Comparison of ENCODE assay signal across 11 cellular contexts in genomic region chr1:9078035-9078948, GRCh38. TPM values are rescaled to one million over a fixed set of nuclear protein-coding genes. Genes with fewer than 3 reads are reported as not detected.
DNase-seq lines count a peak whose midpoint lies in the region; ATAC-seq, FAIRE-seq and TF ChIP-seq lines count a peak whose summit lies in the region.
"Had no signal": no experiment of that assay in that cellular context is flagged by ENCODE, and none has a peak within 500 bp of the region (broad histone marks: within the 10 kb centered on the region; RNA-seq: fewer than 3 reads in every experiment).

No MANE protein-coding gene starts in this region.

- TF ChIP-seq POLR2A in HepG2 (IDR thresholded peaks at IDR 0.05; ENCODE audit: insufficient read depth in 1 of 2, low read depth in 2 of 2, low read length in 2 of 2): no peak

- no peak for FAIRE-seq in HepG2 (lab: Jason Lieb, UNC)

- H3K27me3 ChIP-seq in osteoblast (ENCODE audit: insufficient read depth, low read length) (no peaks in the 10 kb centered on the region), HepG2 (ENCODE audit: control insufficient read depth in 1 of 2, insufficient read depth in 2 of 2, low read length in 2 of 2) (peaks cover 0 to 36% of the 10 kb centered on the region in 2 experiments; a peak in 3 of 5 replicates)
- H3K27me3 ChIP-seq in CD4-positive, alpha-beta memory T cell (ENCODE audit: insufficient read depth, low read length): no peaks in the 10 kb centered on the region

- no peaks in the 10 kb centered on the region for H3K9me3 Mint-ChIP-seq in activated naive CD8-positive, alpha-beta T cell treated with anti-CD3 and anti-CD28 coated beads for 36 hours
- H3K9me3 Mint-ChIP-seq in CD4-positive, alpha-beta memory T cell: no peaks in the 10 kb centered on the region

- POLR2A ChIA-PET in CD4-positive, alpha-beta memory T cell (lab: Charles Lee; ENCODE audit: partially characterized antibody): no interaction called here
- POLR2A ChIA-PET in HepG2 (lab: Yijun Ruan, JAX): no interaction called here

- H3K79me2 ChIP-seq in osteoblast (ENCODE audit: insufficient read depth, low read length) (no peaks in the 10 kb centered on the region), HepG2 (ENCODE audit: insufficient read depth, low read length) (no peaks in the 10 kb centered on the region)

- H3K4me1 Mint-ChIP-seq in activated naive CD8-positive, alpha-beta T cell treated with anti-CD3 and anti-CD28 coated beads for 36 hours: peaks cover 37% of the 10 kb centered on the region
- peaks cover 13 to 23% (median 17%) of the 10 kb centered on the region in 4 donors for H3K4me1 Mint-ChIP-seq in CD4-positive, alpha-beta memory T cell

- H3K4me2 ChIP-seq in osteoblast (ENCODE audit: insufficient read depth, low read length) (peak overlapping the region; percentile 30), HepG2 (ENCODE audit: low read depth, low read length) (no peak overlapping the region)
- H3K4me2 ChIP-seq: PC-9 had no signal

- DNase-seq in activated naive CD8-positive, alpha-beta T cell treated with anti-CD3 and anti-CD28 coated beads for 36 hours: peak; percentile 33
- DNase-seq in osteoblast (ENCODE audit: insufficient read length, low spot score, missing footprints) (no peak), NCI-H2196 treated with DMSO at 0.1 percent for 48 hours (lab: John Stamatoyannopoulos, UW; ENCODE audit: unreplicated experiment) (no peak), HepG2 (ENCODE audit: low spot score) (no peak), superior temporal gyrus (ENCODE audit: extremely low spot score) (no peak)
- DNase-seq in CD4-positive, alpha-beta memory T cell: no peak

- intact Hi-C loops in CD4-positive, alpha-beta memory T cell (cut with micrococcal nuclease): no loop called here
- intact Hi-C loops in HepG2 (cut with micrococcal nuclease; ENCODE audit: unreplicated experiment): no loop called here

- H3K27ac Mint-ChIP-seq in activated naive CD8-positive, alpha-beta T cell treated with anti-CD3 and anti-CD28 coated beads for 36 hours: no peak overlapping the region
- no peak overlapping the region for H3K27ac Mint-ChIP-seq in CD4-positive, alpha-beta memory T cell
- H3K27ac Mint-ChIP-seq: activated naive CD8-positive, alpha-beta T cell had no signal

- no peak overlapping the region for H3K4me3 ChIP-seq in osteoblast (ENCODE audit: insufficient read depth, low read length)
- H3K4me3 ChIP-seq in CD4-positive, alpha-beta memory T cell (ENCODE audit: low read length in 2 of 2): no peak overlapping the region
- H3K4me3 ChIP-seq in HepG2 (replicated peaks in 1 of 3; ENCODE audit: insufficient read depth in 1 of 3, low read depth in 2 of 3, low read length in 3 of 3): no peak overlapping the region
- H3K4me3 ChIP-seq: PC-9 had no signal

- WGBS in HepG2 (ENCODE audit: low lambda C conversion rate): 43% methylated on average over 11 of the region's 11 CpGs

- no peaks in the 10 kb centered on the region for H4K20me1 ChIP-seq in osteoblast (ENCODE audit: insufficient read depth, low read length)
- no peaks in the 10 kb centered on the region for H4K20me1 ChIP-seq in HepG2 (ENCODE audit: insufficient read depth, low read length)

- H2AFZ ChIP-seq in osteoblast (ENCODE audit: low read length) (no peak overlapping the region), HepG2 (ENCODE audit: low read length) (no peak overlapping the region)
- H2AFZ ChIP-seq: PC-9 had no signal

- in situ Hi-C loops in HepG2 (cut with HindIII; ENCODE audit: extremely low pct_ligation_motif_present, low pct_unique_long_range_greater_than_20kb): no loop called here

- H3K4me1 ChIP-seq in osteoblast (ENCODE audit: insufficient read depth, low read length) (peaks cover 15% of the 10 kb centered on the region), HepG2 (ENCODE audit: insufficient read depth, low read length) (peaks cover 25% of the 10 kb centered on the region)
- peaks cover 15% of the 10 kb centered on the region for H3K4me1 ChIP-seq in CD4-positive, alpha-beta memory T cell (ENCODE audit: insufficient read depth, low read length)

- H3K27me3 Mint-ChIP-seq in activated naive CD8-positive, alpha-beta T cell treated with anti-CD3 and anti-CD28 coated beads for 36 hours: peaks cover 38% of the 10 kb centered on the region
- peaks cover 11 to 16% of the 10 kb centered on the region in 2 donors for H3K27me3 Mint-ChIP-seq in CD4-positive, alpha-beta memory T cell

- TF ChIP-seq EP300 in HepG2 (IDR thresholded peaks at IDR 0.05; ENCODE audit: low read depth in 2 of 2, low read length in 2 of 2) (no peak), HepG2 (CRISPR knock-in tag; IDR thresholded peaks at IDR 0.05; ENCODE audit: borderline replicate concordance) (no peak)

- H3K27ac ChIP-seq in osteoblast (ENCODE audit: low read depth, low read length): no peak overlapping the region
- H3K27ac ChIP-seq in CD4-positive, alpha-beta memory T cell (ENCODE audit: low read depth, low read length): no peak overlapping the region
- no peak overlapping the region for H3K27ac ChIP-seq in HepG2 (ENCODE audit: extremely low read length, insufficient read depth, low read length)
- H3K27ac ChIP-seq: PC-9 had no signal

- BruUV-seq in HepG2 (replicated peaks; lab: Mats Ljungman, UMichigan): no TSS peak

- CTCF ChIA-PET in CD4-positive, alpha-beta memory T cell (lab: Charles Lee; ENCODE audit: partially characterized antibody): no interaction called here
- CTCF ChIA-PET in HepG2 (lab: Yijun Ruan, JAX; ENCODE audit: low intra/inter-chr PET ratio, low total read pairs): no interaction called here

- ATAC-seq in GM19025 (IDR thresholded peaks at IDR 0.05; ENCODE audit: low read depth, unreplicated experiment) (peak; percentile 49), HG03280 (IDR thresholded peaks at IDR 0.05; ENCODE audit: unreplicated experiment) (peak; percentile 36), HepG2 (no peak)

- H3K9me3 ChIP-seq in osteoblast (ENCODE audit: low read depth, low read length) (no peaks in the 10 kb centered on the region), HepG2 (ENCODE audit: low read length) (no peaks in the 10 kb centered on the region)
- no peaks in the 10 kb centered on the region for H3K9me3 ChIP-seq in CD4-positive, alpha-beta memory T cell (ENCODE audit: control insufficient read depth in 1 of 2, low read length in 2 of 2)

- H3K36me3 Mint-ChIP-seq in activated naive CD8-positive, alpha-beta T cell treated with anti-CD3 and anti-CD28 coated beads for 36 hours: no peaks in the 10 kb centered on the region
- H3K36me3 Mint-ChIP-seq in CD4-positive, alpha-beta memory T cell: no peaks in the 10 kb centered on the region
- H3K36me3 Mint-ChIP-seq: activated naive CD8-positive, alpha-beta T cell had no signal

- H3K36me3 ChIP-seq in osteoblast (ENCODE audit: insufficient read depth, low read length) (no peaks in the 10 kb centered on the region), HepG2 (replicated peaks in 1 of 2; ENCODE audit: control insufficient read depth in 1 of 2, insufficient read depth in 2 of 2, low read length in 2 of 2) (no peaks in the 10 kb centered on the region)
- no peaks in the 10 kb centered on the region for H3K36me3 ChIP-seq in CD4-positive, alpha-beta memory T cell (ENCODE audit: insufficient read depth, low read length)

- H3K4me3 Mint-ChIP-seq in activated naive CD8-positive, alpha-beta T cell treated with anti-CD3 and anti-CD28 coated beads for 36 hours: no peak overlapping the region
- no peak overlapping the region for H3K4me3 Mint-ChIP-seq in CD4-positive, alpha-beta memory T cell
- H3K4me3 Mint-ChIP-seq: activated naive CD8-positive, alpha-beta T cell had no signal

- no peak for TF ChIP-seq CTCF in osteoblast (IDR thresholded peaks at IDR 0.05; ENCODE audit: extremely low read depth, low read depth, low read length)
- no peak for TF ChIP-seq CTCF in HepG2 (CRISPR knock-in tag; IDR thresholded peaks at IDR 0.05)

- H3K9ac ChIP-seq in HepG2 (ENCODE audit: insufficient read depth, low read depth, low read length): no peak overlapping the region

- no peak for TF ChIP-seq RAD21 in HepG2 (CRISPR knock-in tag; IDR thresholded peaks at IDR 0.05)

RNA-seq across cellular contexts. Expression of gene SLC2A5, which starts 8.9 kb away (rescaled TPM):
- under 1 TPM in 1 of 2 experiments, not detected in 1; 0.08 TPM for total RNA-seq in activated naive CD8-positive, alpha-beta T cell treated with anti-CD3 and anti-CD28 coated beads for 36 hours
- total RNA-seq in osteoblast (11.2 and 22.4 TPM in 2 replicates), HepG2 (2016; rRNA removed; fragmentation: Illumina TruSeq; extraction: Trizol) (0.04 TPM in 1 of 2 replicates, not detected in the other)
- under 1 TPM in 1 of 2 experiments, not detected in 1; 0.23 TPM for total RNA-seq in CD4-positive, alpha-beta memory T cell
- polyA plus RNA-seq in CD4-positive, alpha-beta memory T cell: not detected
- not detected in 2 replicates for total RNA-seq in HepG2 (2016; cell fraction: cytosol; rRNA removed; fragmentation: Illumina TruSeq; extraction: Trizol; ENCODE audit: low read depth)
- total RNA-seq in HepG2 (2016; cell fraction: insoluble cytoplasmic fraction; rRNA removed; fragmentation: Illumina TruSeq; extraction: Trizol): not detected in 2 replicates
- total RNA-seq in HepG2 (2016; cell fraction: membrane; rRNA removed; fragmentation: Illumina TruSeq; extraction: Trizol): not detected in 2 replicates
- not detected in 2 replicates for total RNA-seq in HepG2 (2016; cell fraction: nucleus; rRNA removed; fragmentation: Illumina TruSeq; extraction: Trizol)
- 0.54 and 0.80 TPM in 2 replicates for polyA plus RNA-seq in HepG2 (2011; rRNA removed)
- 0.27 and 0.46 TPM in 2 replicates for polyA plus RNA-seq in HepG2 (2011; cell fraction: cytosol; rRNA removed)
- 2.7 and 3.8 TPM in 2 replicates for polyA plus RNA-seq in HepG2 (2011; cell fraction: nucleus; rRNA removed)
- polyA plus RNA-seq in HepG2 (2012): 0.16 and 0.68 TPM in 2 replicates
- polyA plus RNA-seq in HepG2 (2016; cell fraction: cytosol; fragmentation: Illumina TruSeq; extraction: Trizol; ENCODE audit: low read depth): not detected in 2 replicates
- polyA plus RNA-seq in HepG2 (2016; cell fraction: insoluble cytoplasmic fraction; fragmentation: Illumina TruSeq; extraction: Trizol; ENCODE audit: low read depth): not detected in 2 replicates
- polyA plus RNA-seq in HepG2 (2016; cell fraction: membrane; fragmentation: Illumina TruSeq; extraction: Trizol; ENCODE audit: low read depth): not detected in 2 replicates
- not detected in 2 replicates for polyA plus RNA-seq in HepG2 (2016; cell fraction: nucleus; fragmentation: Illumina TruSeq; extraction: Trizol; ENCODE audit: insufficient read depth, low read depth)
- polyA minus RNA-seq in HepG2 (2011; rRNA and poly(A)+ RNA removed; ENCODE audit: low replicate concordance): 0.24 TPM in 1 of 2 replicates, not detected in the other
- 0.99 TPM in 1 of 2 replicates, not detected in the other for polyA minus RNA-seq in HepG2 (2011; cell fraction: cytosol; rRNA and poly(A)+ RNA removed)
- polyA minus RNA-seq in HepG2 (2011; cell fraction: nucleus; rRNA and poly(A)+ RNA removed): 1.2 TPM in 1 of 2 replicates, not detected in the other
- total RNA-seq: PC-9 had no signal

RNA-seq across cellular contexts. Expression of gene GPR157, which starts 50.6 kb away (rescaled TPM):
- 1 to 10 TPM; 2.1 to 2.3 TPM for total RNA-seq in activated naive CD8-positive, alpha-beta T cell treated with anti-CD3 and anti-CD28 coated beads for 36 hours
- 3.2 and 5.4 TPM in 2 replicates for total RNA-seq in osteoblast
- 10 to 100 TPM in 1 of 2 experiments, 1 to 10 TPM in 1; 7.7 to 10.9 TPM for total RNA-seq in CD4-positive, alpha-beta memory T cell
- polyA plus RNA-seq in CD4-positive, alpha-beta memory T cell: 1 to 10 TPM; 1.6 to 1.9 TPM
- 8.4 and 10.1 TPM in 2 replicates for total RNA-seq in HepG2 (2016; rRNA removed; fragmentation: Illumina TruSeq; extraction: Trizol)
- 4.0 and 7.1 TPM in 2 replicates for total RNA-seq in HepG2 (2016; cell fraction: cytosol; rRNA removed; fragmentation: Illumina TruSeq; extraction: Trizol; ENCODE audit: low read depth)
- 10.7 and 12.8 TPM in 2 replicates for total RNA-seq in HepG2 (2016; cell fraction: insoluble cytoplasmic fraction; rRNA removed; fragmentation: Illumina TruSeq; extraction: Trizol)
- total RNA-seq in HepG2 (2016; cell fraction: membrane; rRNA removed; fragmentation: Illumina TruSeq; extraction: Trizol): 13.0 and 14.9 TPM in 2 replicates
- total RNA-seq in HepG2 (2016; cell fraction: nucleus; rRNA removed; fragmentation: Illumina TruSeq; extraction: Trizol): 7.1 and 10.0 TPM in 2 replicates
- 19.2 and 23.3 TPM in 2 replicates for polyA plus RNA-seq in HepG2 (2011; rRNA removed)
- 14.2 and 15.0 TPM in 2 replicates for polyA plus RNA-seq in HepG2 (2011; cell fraction: cytosol; rRNA removed)
- polyA plus RNA-seq in HepG2 (2011; cell fraction: nucleus; rRNA removed): 29.1 and 30.4 TPM in 2 replicates
- 25.2 and 25.3 TPM in 2 replicates for polyA plus RNA-seq in HepG2 (2012)
- polyA plus RNA-seq in HepG2 (2016; cell fraction: cytosol; fragmentation: Illumina TruSeq; extraction: Trizol; ENCODE audit: low read depth): 1.7 and 2.0 TPM in 2 replicates
- polyA plus RNA-seq in HepG2 (2016; cell fraction: insoluble cytoplasmic fraction; fragmentation: Illumina TruSeq; extraction: Trizol; ENCODE audit: low read depth): 4.3 and 5.8 TPM in 2 replicates
- 3.8 and 6.3 TPM in 2 replicates for polyA plus RNA-seq in HepG2 (2016; cell fraction: membrane; fragmentation: Illumina TruSeq; extraction: Trizol; ENCODE audit: low read depth)
- polyA plus RNA-seq in HepG2 (2016; cell fraction: nucleus; fragmentation: Illumina TruSeq; extraction: Trizol; ENCODE audit: insufficient read depth, low read depth): 8.1 and 9.9 TPM in 2 replicates
- polyA minus RNA-seq in HepG2 (2011; rRNA and poly(A)+ RNA removed; ENCODE audit: low replicate concordance): 23.1 and 157 TPM in 2 replicates
- polyA minus RNA-seq in HepG2 (2011; cell fraction: cytosol; rRNA and poly(A)+ RNA removed): 37.5 and 50.2 TPM in 2 replicates
- 18.6 and 22.3 TPM in 2 replicates for polyA minus RNA-seq in HepG2 (2011; cell fraction: nucleus; rRNA and poly(A)+ RNA removed)

RNA-seq across cellular contexts. Expression of gene SLC2A7, which starts 52.1 kb away (rescaled TPM):
- under 1 TPM in 1 of 2 experiments, not detected in 1; 0.14 TPM for total RNA-seq in activated naive CD8-positive, alpha-beta T cell treated with anti-CD3 and anti-CD28 coated beads for 36 hours
- total RNA-seq in osteoblast: not detected in 2 replicates
- not detected for total RNA-seq in CD4-positive, alpha-beta memory T cell
- not detected for polyA plus RNA-seq in CD4-positive, alpha-beta memory T cell
- not detected in 2 replicates for total RNA-seq in HepG2 (2016; rRNA removed; fragmentation: Illumina TruSeq; extraction: Trizol)
- not detected in 2 replicates for total RNA-seq in HepG2 (2016; cell fraction: cytosol; rRNA removed; fragmentation: Illumina TruSeq; extraction: Trizol; ENCODE audit: low read depth)
- total RNA-seq in HepG2 (2016; cell fraction: insoluble cytoplasmic fraction; rRNA removed; fragmentation: Illumina TruSeq; extraction: Trizol): not detected in 2 replicates
- not detected in 2 replicates for total RNA-seq in HepG2 (2016; cell fraction: membrane; rRNA removed; fragmentation: Illumina TruSeq; extraction: Trizol)
- total RNA-seq in HepG2 (2016; cell fraction: nucleus; rRNA removed; fragmentation: Illumina TruSeq; extraction: Trizol): not detected in 2 replicates
- not detected in 2 replicates for polyA plus RNA-seq in HepG2 (2011; rRNA removed)
- not detected in 2 replicates for polyA plus RNA-seq in HepG2 (2011; cell fraction: cytosol; rRNA removed)
- not detected in 2 replicates for polyA plus RNA-seq in HepG2 (2011; cell fraction: nucleus; rRNA removed)
- not detected in 2 replicates for polyA plus RNA-seq in HepG2 (2012)
- not detected in 2 replicates for polyA plus RNA-seq in HepG2 (2016; cell fraction: cytosol; fragmentation: Illumina TruSeq; extraction: Trizol; ENCODE audit: low read depth)
- not detected in 2 replicates for polyA plus RNA-seq in HepG2 (2016; cell fraction: insoluble cytoplasmic fraction; fragmentation: Illumina TruSeq; extraction: Trizol; ENCODE audit: low read depth)
- not detected in 2 replicates for polyA plus RNA-seq in HepG2 (2016; cell fraction: membrane; fragmentation: Illumina TruSeq; extraction: Trizol; ENCODE audit: low read depth)
- polyA plus RNA-seq in HepG2 (2016; cell fraction: nucleus; fragmentation: Illumina TruSeq; extraction: Trizol; ENCODE audit: insufficient read depth, low read depth): not detected in 2 replicates
- polyA minus RNA-seq in HepG2 (2011; rRNA and poly(A)+ RNA removed; ENCODE audit: low replicate concordance): not detected in 2 replicates
- polyA minus RNA-seq in HepG2 (2011; cell fraction: cytosol; rRNA and poly(A)+ RNA removed): not detected in 2 replicates
- polyA minus RNA-seq in HepG2 (2011; cell fraction: nucleus; rRNA and poly(A)+ RNA removed): not detected in 2 replicates
- total RNA-seq: lung microvascular endothelial cell, PC-9 had no signal
